In genomic region chr18:31454066-31454708, GRCh38 we compare ENCODE assay signal across 15 cellular contexts. TPM values are rescaled to one million over a fixed set of nuclear protein-coding genes. Genes with fewer than 3 reads are reported as not detected.
A peak's percentile ranks its signal among the peaks of the same experiment; 100 is the strongest.
DNase-seq lines count a peak whose midpoint lies in the region; ATAC-seq, FAIRE-seq and TF ChIP-seq lines count a peak whose summit lies in the region.
"Had no signal": no experiment of that assay in that cellular context is flagged by ENCODE, and none has a peak within 500 bp of the region (broad histone marks: within the 10 kb centered on the region; RNA-seq: fewer than 3 reads in every experiment).

No MANE protein-coding gene starts in this region.

- peak overlapping the region; percentile 61 for H3K4me2 ChIP-seq in PC-3 (ENCODE audit: low read length)

- peak overlapping the region; percentile 41 for H3K9ac ChIP-seq in PC-3 (ENCODE audit: low read length)

- peak overlapping the region; percentile 73 for H2AFZ ChIP-seq in PC-3 (ENCODE audit: low read length)

- CTCF ChIA-PET in PC-3 (lab: Charles Lee) = no interaction called here
- CTCF ChIA-PET in HEK293T (lab: Yijun Ruan, JAX) = interaction anchor here (0.7 kb wide), 1 partner anchor 72 kb away, joined by 4 read pairs; no protein-coding TSS in a partner anchor

- no peak overlapping the region for H3K4me3 ChIP-seq in PC-3 (ENCODE audit: low read length)
- H3K4me3 ChIP-seq in bronchial epithelial cell (ENCODE audit: low read depth, low read length) = no peak overlapping the region
- no peak overlapping the region for H3K4me3 ChIP-seq in WERI-Rb-1 (ENCODE audit: low read depth, low read length)
- H3K4me3 ChIP-seq: cardiac muscle cell had no signal

- TF ChIP-seq CTCF in PC-3 (conservative IDR thresholded peaks at IDR 0.05; ENCODE audit: low read depth, low read length) (no peak), bronchial epithelial cell (IDR thresholded peaks at IDR 0.05; ENCODE audit: insufficient read depth, low read length, severe bottlenecking) (no peak), WERI-Rb-1 (IDR thresholded peaks at IDR 0.05; ENCODE audit: low read depth, low read length) (no peak)

- no peaks in the 10 kb centered on the region for H3K27me3 ChIP-seq in PC-3 (ENCODE audit: low read length)
- H3K27me3 ChIP-seq in bronchial epithelial cell (ENCODE audit: control insufficient read depth, insufficient read depth, low read length) = no peaks in the 10 kb centered on the region
- H3K27me3 ChIP-seq in WERI-Rb-1 (ENCODE audit: insufficient read depth, low read depth, severe bottlenecking) = no peaks in the 10 kb centered on the region
- H3K27me3 ChIP-seq: cardiac muscle cell had no signal

- H3K27ac ChIP-seq in PC-3 (ENCODE audit: low read length) (peak overlapping the region; percentile 96), WERI-Rb-1 (no peak overlapping the region)
- H3K27ac ChIP-seq: cardiac muscle cell had no signal

- in situ Hi-C loops in Caki2 (cut with HindIII; ENCODE audit: low pct_unique_long_range_greater_than_20kb, low sequenced_read_pairs) = no loop called here

- TSS peak; percentile 73 for BruUV-seq in PC-3 (replicated peaks; lab: Mats Ljungman, UMichigan)

- POLR2A ChIA-PET in PC-3 (lab: Charles Lee; ENCODE audit: unreplicated experiment) (interaction anchor here (0.6 kb wide), 1 partner anchor 28 kb away, joined by 5 read pairs; no protein-coding TSS in a partner anchor), HEK293T (lab: Yijun Ruan, JAX) (no interaction called here)

- H3K9me3 ChIP-seq in PC-3 (ENCODE audit: low read length) (no peaks in the 10 kb centered on the region), WERI-Rb-1 (ENCODE audit: severe bottlenecking) (no peaks in the 10 kb centered on the region)

- H3K36me3 ChIP-seq in PC-3 (ENCODE audit: low read depth, low read length) (no peaks in the 10 kb centered on the region), bronchial epithelial cell (ENCODE audit: control insufficient read depth, insufficient read depth, low read length) (peaks cover 4% of the 10 kb centered on the region), WERI-Rb-1 (no peaks in the 10 kb centered on the region)
- H3K36me3 ChIP-seq: cardiac muscle cell had no signal

- DNase-seq in Caki2 (ENCODE audit: low read depth) = peak; percentile 22
- peak; percentile 74 for DNase-seq in PC-3
- DNase-seq in bronchial epithelial cell (ENCODE audit: low read depth) = peak; percentile 99
- peak; percentile 92 for DNase-seq in kidney tubule cell (ENCODE audit: low spot score)
- DNase-seq in HEK293T (ENCODE audit: extremely low spot score) = no peak
- no peak for DNase-seq in hippocampal formation (lab: John Stamatoyannopoulos, UW)
- DNase-seq in WERI-Rb-1 = no peak
- DNase-seq: activated CD4-positive, alpha-beta T cell treated with anti-CD3 and anti-CD28 coated beads for 36 hours; DMS79 treated with DMSO at 0.1 percent for 48 hours; H7; midbrain; posterior cingulate gyrus had no signal

- H3F3A ChIP-seq in PC-3 (ENCODE audit: low read length, unreplicated experiment) = no peaks in the 10 kb centered on the region

- intact Hi-C loops in PC-3 (cut with micrococcal nuclease) = no loop called here

- peaks cover 8% of the 10 kb centered on the region; the same call in 1 of the 2 replicates for H3K4me1 ChIP-seq in PC-3 (ENCODE audit: insufficient read depth, low read length)

- no peaks in the 10 kb centered on the region for H4K20me1 ChIP-seq in PC-3 (ENCODE audit: low read length)

- H3K9me2 ChIP-seq in PC-3 (replicated peaks; ENCODE audit: low read length) = no peaks in the 10 kb centered on the region

- FAIRE-seq in bronchial epithelial cell (lab: Jason Lieb, UNC) = peak; percentile 18

- ATAC-seq in PC-3 (peak; percentile 100), GM18505 (IDR thresholded peaks at IDR 0.05; ENCODE audit: unreplicated experiment) (no peak)
- ATAC-seq: activated CD4-positive, alpha-beta T cell treated with anti-CD3 and anti-CD28 coated beads for 36 hours; stimulated activated effector memory CD8-positive, alpha-beta T cell treated with anti-CD3 and anti-CD28 coated beads, Interleukin-12 subunit alpha, Interleukin-12 subunit beta, amount 100 ng/mL, for 72 hours had no signal

- H3K79me2 ChIP-seq in PC-3 (ENCODE audit: low read length) = no peaks in the 10 kb centered on the region

- no peak for TF ChIP-seq POLR2A in GM18505 (IDR thresholded peaks at IDR 0.05; ENCODE audit: borderline replicate concordance, extremely low read depth, insufficient read depth, insufficient read length)

TF ChIP-seq in HEK293T, 16 proteins besides CTCF, POLR2A, EP300 and RAD21:
- no peak for TF ChIP-seq FOXK2 (IDR thresholded peaks at IDR 0.05)

RNA-seq across cellular contexts. Expression of gene DSG3, which starts 6.6 kb away (rescaled TPM):
- not detected in 2 replicates for total RNA-seq in Caki2 (2014; rRNA removed; shearing (Covaris generic); ENCODE audit: low replicate concordance)
- not detected in 2 replicates for total RNA-seq in PC-3 (2014; rRNA removed)
- 271 and 688 TPM in 2 replicates for total RNA-seq in bronchial epithelial cell
- total RNA-seq: activated CD4-positive, alpha-beta T cell treated with anti-CD3 and anti-CD28 coated beads for 36 hours; cardiac muscle cell; H7 had no signal

RNA-seq across cellular contexts. Expression of gene DSG2, which starts 43.8 kb away (rescaled TPM):
- total RNA-seq in Caki2 (2014; rRNA removed; shearing (Covaris generic); ENCODE audit: low replicate concordance) = 40.9 and 42.9 TPM in 2 replicates
- 17.2 and 21.1 TPM in 2 replicates for total RNA-seq in PC-3 (2014; rRNA removed)
- total RNA-seq in bronchial epithelial cell = 91.5 and 110 TPM in 2 replicates

Comparison
In these comparisons a context has a peak if more than half of its experiments do, and no peak if none do; other contexts are left out.
1. DNase-seq: peak in Caki2 (single experiment), PC-3 (single experiment), bronchial epithelial cell (single experiment) and kidney tubule cell (single experiment); none in HEK293T (single experiment), hippocampal formation (0 of 2) and WERI-Rb-1 (single experiment).
2. RNA of gene DSG3, which starts 6.6 kb away (total RNA-seq): 271 to 688 TPM in bronchial epithelial cell; not detected in Caki2 and not detected in PC-3; every median in the first group is over 100 times any median in the second.